In the genomic region with DNA sequence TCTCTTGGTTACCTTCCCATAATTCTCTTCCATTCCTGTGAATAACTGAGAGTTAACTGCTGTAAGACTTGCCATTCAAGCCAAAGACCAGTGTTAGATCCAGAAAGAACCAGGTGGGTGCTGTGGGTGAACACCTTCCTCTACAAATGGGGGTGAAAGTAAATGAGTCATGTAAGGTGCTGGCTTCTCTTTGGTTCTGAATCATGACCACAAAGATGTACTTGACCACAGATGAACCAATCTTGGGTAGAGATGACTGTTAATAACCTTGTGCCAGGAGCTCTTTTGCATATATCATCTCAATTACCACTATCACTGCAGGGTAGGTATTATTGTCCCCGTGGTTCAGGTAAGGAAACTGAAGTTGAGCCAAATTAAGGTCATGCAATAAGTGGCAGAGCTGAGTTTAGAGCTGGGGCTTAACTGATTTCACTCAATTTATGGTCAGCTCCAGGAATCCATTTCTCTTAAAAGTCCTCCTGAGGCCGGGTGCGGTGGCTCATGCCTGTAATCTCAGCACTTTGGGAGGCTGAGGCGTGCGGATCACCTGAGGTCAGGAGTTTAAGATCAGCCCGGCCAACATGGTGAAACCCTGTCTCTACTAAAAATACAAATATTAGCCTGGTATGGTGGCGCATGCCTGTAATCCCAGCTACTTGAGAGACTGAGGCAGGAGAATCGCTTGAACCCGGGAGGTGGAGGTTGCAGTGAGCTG, we compare ENCODE assay signal across 10 cellular contexts.
DNase-seq lines count a peak whose midpoint lies in the region; ATAC-seq and TF ChIP-seq lines count a peak whose summit lies in the region.
"Had no signal": no experiment of that assay in that cellular context is flagged by ENCODE, and none has a peak within 500 bp of the region (broad histone marks: within the 10 kb centered on the region; RNA-seq: fewer than 3 reads in every experiment).

No MANE protein-coding gene starts in this region.

- intact Hi-C loops in ascending aorta (cut with DNase I), result no loop called here

- no peaks in the 10 kb centered on the region for H3K9me3 ChIP-seq in ascending aorta

- TF ChIP-seq CTCF in ascending aorta (IDR thresholded peaks at IDR 0.05) (no peak), omental fat pad (IDR thresholded peaks at IDR 0.05) (no peak)

- peak; percentile 9 for DNase-seq in stimulated activated CD4-positive, alpha-beta T cell treated with anti-CD3 and anti-CD28 coated beads, Interleukin-2, amount 100 ng/mL, for 4 hours (ENCODE audit: low read depth)
- no peak for DNase-seq in stimulated activated CD4-positive, alpha-beta T cell treated with anti-CD3 and anti-CD28 coated beads, Interleukin-4, amount 100 ng/mL, for 4 hours
- DNase-seq in SW480 (ENCODE audit: low spot score) (peak; percentile 42), ascending aorta (ENCODE audit: low spot score in 2 of 2) (no peak), cerebellar nuclear complex (lab: John Stamatoyannopoulos, UW) (no peak), amygdala (lab: John Stamatoyannopoulos, UW) (no peak), omental fat pad (ENCODE audit: low spot score) (no peak)
- DNase-seq: effector CD4-positive, alpha-beta T cell had no signal

- no peak overlapping the region for H3K27ac ChIP-seq in ascending aorta
- H3K27ac ChIP-seq: BLaER1 had no signal

- H3K4me3 ChIP-seq in ascending aorta, result no peak overlapping the region
- H3K4me3 ChIP-seq: BLaER1 had no signal

- H3K27me3 ChIP-seq in ascending aorta, result no peaks in the 10 kb centered on the region
- H3K27me3 ChIP-seq: BLaER1 had no signal

- no peaks in the 10 kb centered on the region for H3K4me1 ChIP-seq in ascending aorta
- H3K4me1 ChIP-seq: BLaER1 had no signal

- no peaks in the 10 kb centered on the region for H3K36me3 ChIP-seq in ascending aorta
- H3K36me3 ChIP-seq: BLaER1 had no signal

- peak; percentile 95 for ATAC-seq in HG02852 (IDR thresholded peaks at IDR 0.05; ENCODE audit: unreplicated experiment)
- ATAC-seq in omental fat pad (ENCODE audit: low FRiP score), result no peak

Comparison
In these comparisons a context has a peak if more than half of its experiments do, and no peak if none do; other contexts are left out.
1. DNase-seq: peak in stimulated activated CD4-positive, alpha-beta T cell treated with anti-CD3 and anti-CD28 coated beads, Interleukin-2, amount 100 ng/mL, for 4 hours (single experiment) and SW480 (single experiment); none in stimulated activated CD4-positive, alpha-beta T cell treated with anti-CD3 and anti-CD28 coated beads, Interleukin-4, amount 100 ng/mL, for 4 hours (0 of 2), ascending aorta (0 of 2), cerebellar nuclear complex (0 of 2), amygdala (0 of 56) and omental fat pad (single experiment).